In the genomic region with DNA sequence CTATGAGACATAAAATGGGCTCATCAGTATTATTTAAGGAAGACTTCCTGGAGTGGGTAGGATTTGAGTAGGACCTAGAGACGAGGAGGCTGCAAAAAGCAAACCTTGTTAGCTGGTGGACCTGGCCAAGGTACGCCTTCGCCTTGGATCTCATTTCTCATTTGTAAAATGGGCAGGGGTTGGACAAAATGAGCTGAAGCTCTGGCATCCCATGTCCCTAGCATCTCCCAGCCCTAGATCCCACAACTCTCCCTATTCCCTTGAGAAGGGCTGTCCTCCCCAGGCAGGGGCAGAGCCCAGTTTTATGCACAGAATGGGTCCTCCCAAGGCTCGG, we compare ENCODE assay signal across 12 cellular contexts. TPM values are rescaled to one million over a fixed set of nuclear protein-coding genes. Genes with fewer than 3 reads are reported as not detected.
DNase-seq lines count a peak whose midpoint lies in the region; ATAC-seq and TF ChIP-seq lines count a peak whose summit lies in the region.
"Had no signal": no experiment of that assay in that cellular context is flagged by ENCODE, and none has a peak within 500 bp of the region (broad histone marks: within the 10 kb centered on the region; RNA-seq: fewer than 3 reads in every experiment).

No MANE protein-coding gene starts in this region.

- peaks cover 19% of the 10 kb centered on the region for H3K4me1 Mint-ChIP-seq in neural progenitor cell

- H3K4me1 ChIP-seq in neural progenitor cell = peaks cover 16% of the 10 kb centered on the region

- no peak overlapping the region for H2AFZ ChIP-seq in neural progenitor cell (replicated peaks)

- no peaks in the 10 kb centered on the region for H3K79me2 ChIP-seq in neural progenitor cell (ENCODE audit: low read depth)

- no peaks in the 10 kb centered on the region for H3K9me3 ChIP-seq in neural progenitor cell (ENCODE audit: low read depth)

- peaks cover 2% of the 10 kb centered on the region for H3K36me3 Mint-ChIP-seq in neural progenitor cell

- ATAC-seq in HG03342 (IDR thresholded peaks at IDR 0.05; ENCODE audit: unreplicated experiment) (no peak), GM19452 (IDR thresholded peaks at IDR 0.05; ENCODE audit: unreplicated experiment) (no peak)

- peaks cover 11% of the 10 kb centered on the region for H3K27me3 ChIP-seq in neural progenitor cell

- H3K4me2 ChIP-seq in neural progenitor cell = peak overlapping the region; percentile 86

- peaks cover 13% of the 10 kb centered on the region for H3F3A ChIP-seq in neural progenitor cell (ENCODE audit: low read depth)

- TF ChIP-seq CTCF in C4-2B (conservative IDR thresholded peaks at IDR 0.05) (0 out of 2 replicates have a peak, but pooled peaks have one; percentile 78), LNCaP clone FGC (IDR thresholded peaks at IDR 0.05; ENCODE audit: control insufficient read depth, extremely low read depth, insufficient read depth) (no peak), coronary artery (IDR thresholded peaks at IDR 0.05) (no peak), neural progenitor cell (IDR thresholded peaks at IDR 0.05) (no peak)

- no peak overlapping the region for H3K9ac ChIP-seq in neural progenitor cell

- H4K20me1 ChIP-seq in neural progenitor cell (ENCODE audit: low read depth) = no peaks in the 10 kb centered on the region

- H3K27me3 Mint-ChIP-seq in neural progenitor cell (ENCODE audit: insufficient read depth, low read depth) = peaks cover 11% of the 10 kb centered on the region

- H3K27ac Mint-ChIP-seq in neural progenitor cell = peak overlapping the region; percentile 66

- H3K4me3 Mint-ChIP-seq in neural progenitor cell = peak overlapping the region; percentile 45

- no peak for DNase-seq in LNCaP clone FGC (ENCODE audit: low read depth)
- DNase-seq in coronary artery (ENCODE audit: low spot score) = no peak
- no peak for DNase-seq in neural progenitor cell (ENCODE audit: low spot score)
- DNase-seq in NCI-H128 (lab: John Stamatoyannopoulos, UW; ENCODE audit: unreplicated experiment) = no peak
- no peak for DNase-seq in NK-92 treated with Interleukin-12 subunit alpha and Interleukin-12 subunit beta, amount 100 ng/mL, for 24 hours (lab: John Stamatoyannopoulos, UW)

- H3K9me3 Mint-ChIP-seq in neural progenitor cell = no peaks in the 10 kb centered on the region

- H3K4me3 ChIP-seq in LNCaP clone FGC (ENCODE audit: low read depth, low read length) = peak overlapping the region; percentile 79
- peak overlapping the region; percentile 87 for H3K4me3 ChIP-seq in coronary artery
- H3K4me3 ChIP-seq in neural progenitor cell = no peak overlapping the region

- no peaks in the 10 kb centered on the region for H3K36me3 ChIP-seq in neural progenitor cell

- H3K27ac ChIP-seq in C4-2B (peak overlapping the region; percentile 85), coronary artery (no peak overlapping the region), neural progenitor cell (no peak overlapping the region)

RNA-seq across cellular contexts. Expression of gene SPATA20, which starts 0.3 kb away (rescaled TPM):
- 22.8 and 60.5 TPM in 2 replicates for total RNA-seq in neural progenitor cell (ENCODE audit: low replicate concordance)

RNA-seq across cellular contexts. Expression of gene CACNA1G, which starts 13.8 kb away (rescaled TPM):
- total RNA-seq in neural progenitor cell (ENCODE audit: low replicate concordance) = 1.6 and 4.9 TPM in 2 replicates
- total RNA-seq: dermis microvascular lymphatic vessel endothelial cell; T-helper 2 cell treated with Interferon-gamma antibody and Interleukin-4, amounts not matched to agents 100 ng/mL and 5 ng/mL, for 36 hours had no signal

RNA-seq across cellular contexts. Expression of gene EPN3, which starts 14.1 kb away (rescaled TPM):
- total RNA-seq in neural progenitor cell (ENCODE audit: low replicate concordance) = 0.09 and 0.24 TPM in 2 replicates
- total RNA-seq: myocyte; subcutaneous adipose tissue; T-helper 2 cell treated with Interferon-gamma antibody and Interleukin-4, amounts not matched to agents 100 ng/mL and 5 ng/mL, for 36 hours had no signal

RNA-seq across cellular contexts. Expression of gene MYCBPAP, which starts 38.4 kb away (rescaled TPM):
- total RNA-seq in neural progenitor cell (ENCODE audit: low replicate concordance) = 3.5 and 3.8 TPM in 2 replicates
